ENCODE assay signal across 8 cellular contexts in genomic region chr9:114382951-114383865, GRCh38. TPM values are rescaled to one million over a fixed set of nuclear protein-coding genes. Genes with fewer than 3 reads are reported as not detected.
DNase-seq lines count a peak whose midpoint lies in the region; ATAC-seq and TF ChIP-seq lines count a peak whose summit lies in the region.
"Had no signal": no experiment of that assay in that cellular context is flagged by ENCODE, and none has a peak within 500 bp of the region (broad histone marks: within the 10 kb centered on the region; RNA-seq: fewer than 3 reads in every experiment).

No MANE protein-coding gene starts in this region.

- in situ Hi-C loops in astrocyte of the spinal cord (cut with HindIII; ENCODE audit: low sequenced_read_pairs), result no loop called here

- H3K4me1 Mint-ChIP-seq in T-helper 17 cell (peaks cover 71% of the 10 kb centered on the region), memory B cell (peaks cover 49% of the 10 kb centered on the region)

- H3K9me3 Mint-ChIP-seq in memory B cell, result no peaks in the 10 kb centered on the region

- DNase-seq in T-helper 17 cell (peak; percentile 65 to 79 (median 71)), astrocyte of the spinal cord (ENCODE audit: low read depth, low spot score) (peak; percentile 30), memory B cell (ENCODE audit: low spot score in 2 of 2) (peak; percentile 53 to 59), EL (no peak), HK-2 (ENCODE audit: unreplicated experiment) (no peak)
- peak; percentile 45 to 61 for DNase-seq in stimulated activated CD8-positive, alpha-beta memory T cell treated with anti-CD3 and anti-CD28 coated beads, Interleukin-4, amount 100 ng/mL, for 4 hours (ENCODE audit: low read depth in 2 of 2, low spot score in 1 of 2)

- H3K27me3 Mint-ChIP-seq in T-helper 17 cell (no peaks in the 10 kb centered on the region), memory B cell (no peaks in the 10 kb centered on the region)

- no peak overlapping the region for H3K4me3 ChIP-seq in astrocyte of the spinal cord (ENCODE audit: low read depth, low read length)

- H3K27ac Mint-ChIP-seq in T-helper 17 cell, result peak overlapping the region; percentile 99
- H3K27ac Mint-ChIP-seq in memory B cell, result peak overlapping the region; percentile 92

- H3K9me3 ChIP-seq in T-helper 17 cell (ENCODE audit: control insufficient read depth, low read length, poor library complexity, severe bottlenecking), result no peaks in the 10 kb centered on the region

- peak; percentile 29 for TF ChIP-seq CTCF in astrocyte of the spinal cord (IDR thresholded peaks at IDR 0.05; ENCODE audit: low read depth, low read length)

- H3K4me3 Mint-ChIP-seq in T-helper 17 cell (peak overlapping the region; percentile 100), memory B cell (peak overlapping the region; percentile 95)

- peak; percentile 20 for ATAC-seq in GM21619 (IDR thresholded peaks at IDR 0.05; ENCODE audit: unreplicated experiment)
- ATAC-seq in T-helper 17 cell, result peak; percentile 61
- peak; percentile 54 for ATAC-seq in memory B cell (ENCODE audit: low read depth)

- H3K36me3 Mint-ChIP-seq in T-helper 17 cell (ENCODE audit: low read depth) (peaks cover 26% of the 10 kb centered on the region), memory B cell (peaks cover 22% of the 10 kb centered on the region)

RNA-seq across cellular contexts. Expression of gene AKNA, which starts 4.6 kb away (rescaled TPM):
- 100 to 1,000 TPM; 263 to 323 TPM for total RNA-seq in T-helper 17 cell

RNA-seq across cellular contexts. Expression of gene ORM2, which starts 53.5 kb away (rescaled TPM):
- total RNA-seq in T-helper 17 cell, result not detected
- total RNA-seq: epithelial cell of proximal tubule had no signal

Comparison
In these comparisons a context has a peak if more than half of its experiments do, and no peak if none do; other contexts are left out.
1. DNase-seq: peak in T-helper 17 cell (3 of 3), astrocyte of the spinal cord (single experiment), memory B cell (2 of 2) and stimulated activated CD8-positive, alpha-beta memory T cell treated with anti-CD3 and anti-CD28 coated beads, Interleukin-4, amount 100 ng/mL, for 4 hours (2 of 2); none in EL (single experiment) and HK-2 (single experiment).
2. Peak in every context shown above with its lines, with median percentiles within 50 percentile points of each other: ATAC-seq.